1 cellular context compared by ENCODE assay signal in genomic region chr1:1678581-1679380, GRCh38.
A peak's percentile ranks its signal among the peaks of the same experiment; 100 is the strongest.
TF ChIP-seq lines count a peak whose summit lies in the region.

No MANE protein-coding gene starts in this region.

TF ChIP-seq in HepG2, 621 proteins besides CTCF, POLR2A, EP300 and RAD21 (continued from another document and continues in another):
- TF ChIP-seq NPAS2 (CRISPR knock-in tag; IDR thresholded peaks at IDR 0.05; ENCODE audit: borderline replicate concordance) (no peak), ZNF556 (CRISPR knock-in tag; IDR thresholded peaks at IDR 0.05; ENCODE audit: borderline replicate concordance) (peak; percentile 86), DNMT1 (CRISPR knock-in tag; IDR thresholded peaks at IDR 0.05) (no peak), MED1 (CRISPR knock-in tag; IDR thresholded peaks at IDR 0.05) (peak; percentile 62), CREB1 (IDR thresholded peaks at IDR 0.05) (no peak), CREB1 (CRISPR knock-in tag; IDR thresholded peaks at IDR 0.05) (peak; percentile 76), ZMYM2 (CRISPR knock-in tag; IDR thresholded peaks at IDR 0.05) (peak; percentile 83), SRY (CRISPR knock-in tag; IDR thresholded peaks at IDR 0.05) (no peak), ZNF343 (CRISPR knock-in tag; IDR thresholded peaks at IDR 0.05) (0 out of 2 replicates have a peak, but pooled peaks have one; percentile 44), SMARCE1 (IDR thresholded peaks at IDR 0.05; ENCODE audit: borderline replicate concordance) (no peak), ZSCAN31 (CRISPR knock-in tag; IDR thresholded peaks at IDR 0.05; ENCODE audit: low read depth) (0 out of 2 replicates have a peak, but pooled peaks have one; percentile 29), KIAA2018 (CRISPR knock-in tag; IDR thresholded peaks at IDR 0.05; ENCODE audit: borderline replicate concordance) (no peak), ZNF552 (CRISPR knock-in tag; IDR thresholded peaks at IDR 0.05; ENCODE audit: borderline replicate concordance) (0 out of 2 replicates have a peak, but pooled peaks have one; percentile 44), CC2D1A (CRISPR knock-in tag; IDR thresholded peaks at IDR 0.05) (no peak), SMAD3 (CRISPR knock-in tag; IDR thresholded peaks at IDR 0.05) (no peak), CENPX (CRISPR knock-in tag; IDR thresholded peaks at IDR 0.05) (no peak), ZBTB3 (CRISPR knock-in tag; IDR thresholded peaks at IDR 0.05; ENCODE audit: borderline replicate concordance, low read depth) (0 out of 2 replicates have a peak, but pooled peaks have one; percentile 48), ZBTB8A (CRISPR knock-in tag; IDR thresholded peaks at IDR 0.05; ENCODE audit: borderline replicate concordance, low read depth) (no peak), GPBP1L1 (CRISPR knock-in tag; IDR thresholded peaks at IDR 0.05) (no peak), MAZ (IDR thresholded peaks at IDR 0.05; ENCODE audit: borderline replicate concordance, low read depth, low read length) (peak; percentile 70; the same call in 1 of the 2 replicates), MAZ (CRISPR knock-in tag; IDR thresholded peaks at IDR 0.05; ENCODE audit: low read depth) (peak; percentile 50; the same call in 1 of the 2 replicates), DNMT3B (CRISPR knock-in tag; conservative IDR thresholded peaks at IDR 0.05) (no peak), FOXA1 (IDR thresholded peaks at IDR 0.05) (no peak), FOXA1 (CRISPR knock-in tag; IDR thresholded peaks at IDR 0.05) (no peak), ATM (IDR thresholded peaks at IDR 0.05; ENCODE audit: borderline replicate concordance) (no peak), POLR2AphosphoS2 (IDR thresholded peaks at IDR 0.05; ENCODE audit: low read depth, low read length) (no peak), ZNF17 (CRISPR knock-in tag; IDR thresholded peaks at IDR 0.05) (no peak), PITX1 (CRISPR knock-in tag; IDR thresholded peaks at IDR 0.05) (peak; percentile 90), KMT2B (CRISPR knock-in tag; IDR thresholded peaks at IDR 0.05) (peak; percentile 56; the same call in 1 of the 2 replicates), ATRX (CRISPR knock-in tag; IDR thresholded peaks at IDR 0.05; ENCODE audit: borderline replicate concordance) (no peak), PHF5A (CRISPR knock-in tag; IDR thresholded peaks at IDR 0.05; ENCODE audit: low read depth, unreplicated experiment) (no peak), RXRA (CRISPR knock-in tag; IDR thresholded peaks at IDR 0.05) (peak; percentile 88)
- TF ChIP-seq, protein P1, sequence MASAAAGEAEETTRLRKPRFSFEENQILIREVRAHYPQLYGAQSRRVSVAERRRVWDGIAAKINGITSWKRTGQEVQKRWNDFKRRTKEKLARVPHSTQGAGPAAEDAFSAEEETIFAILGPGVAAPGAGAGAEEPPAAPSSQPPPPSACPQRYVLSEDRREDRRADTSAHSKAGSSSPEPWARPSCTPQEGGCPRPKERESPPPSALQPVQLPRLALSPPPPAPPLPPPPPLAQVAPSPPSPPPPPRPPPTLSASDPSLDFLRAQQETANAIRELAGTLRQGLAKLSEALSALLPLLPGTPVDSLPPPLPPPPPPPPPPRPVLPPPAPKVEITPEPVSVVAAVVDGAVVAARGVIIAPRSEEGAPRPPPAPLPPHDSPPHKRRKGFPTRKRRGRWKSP (CRISPR knock-in tag; IDR thresholded peaks at IDR 0.05), result no peak
- TF ChIP-seq, protein P2, sequence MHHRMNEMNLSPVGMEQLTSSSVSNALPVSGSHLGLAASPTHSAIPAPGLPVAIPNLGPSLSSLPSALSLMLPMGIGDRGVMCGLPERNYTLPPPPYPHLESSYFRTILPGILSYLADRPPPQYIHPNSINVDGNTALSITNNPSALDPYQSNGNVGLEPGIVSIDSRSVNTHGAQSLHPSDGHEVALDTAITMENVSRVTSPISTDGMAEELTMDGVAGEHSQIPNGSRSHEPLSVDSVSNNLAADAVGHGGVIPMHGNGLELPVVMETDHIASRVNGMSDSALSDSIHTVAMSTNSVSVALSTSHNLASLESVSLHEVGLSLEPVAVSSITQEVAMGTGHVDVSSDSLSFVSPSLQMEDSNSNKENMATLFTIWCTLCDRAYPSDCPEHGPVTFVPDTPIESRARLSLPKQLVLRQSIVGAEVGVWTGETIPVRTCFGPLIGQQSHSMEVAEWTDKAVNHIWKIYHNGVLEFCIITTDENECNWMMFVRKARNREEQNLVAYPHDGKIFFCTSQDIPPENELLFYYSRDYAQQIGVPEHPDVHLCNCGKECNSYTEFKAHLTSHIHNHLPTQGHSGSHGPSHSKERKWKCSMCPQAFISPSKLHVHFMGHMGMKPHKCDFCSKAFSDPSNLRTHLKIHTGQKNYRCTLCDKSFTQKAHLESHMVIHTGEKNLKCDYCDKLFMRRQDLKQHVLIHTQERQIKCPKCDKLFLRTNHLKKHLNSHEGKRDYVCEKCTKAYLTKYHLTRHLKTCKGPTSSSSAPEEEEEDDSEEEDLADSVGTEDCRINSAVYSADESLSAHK (CRISPR knock-in tag; IDR thresholded peaks at IDR 0.05; ENCODE audit: borderline replicate concordance), result no peak
- TF ChIP-seq, protein P3, sequence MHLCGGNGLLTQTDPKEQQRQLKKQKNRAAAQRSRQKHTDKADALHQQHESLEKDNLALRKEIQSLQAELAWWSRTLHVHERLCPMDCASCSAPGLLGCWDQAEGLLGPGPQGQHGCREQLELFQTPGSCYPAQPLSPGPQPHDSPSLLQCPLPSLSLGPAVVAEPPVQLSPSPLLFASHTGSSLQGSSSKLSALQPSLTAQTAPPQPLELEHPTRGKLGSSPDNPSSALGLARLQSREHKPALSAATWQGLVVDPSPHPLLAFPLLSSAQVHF (CRISPR knock-in tag; IDR thresholded peaks at IDR 0.05), result 0 out of 2 replicates have a peak, but pooled peaks have one; percentile 39
- TF ChIP-seq, protein P4, sequence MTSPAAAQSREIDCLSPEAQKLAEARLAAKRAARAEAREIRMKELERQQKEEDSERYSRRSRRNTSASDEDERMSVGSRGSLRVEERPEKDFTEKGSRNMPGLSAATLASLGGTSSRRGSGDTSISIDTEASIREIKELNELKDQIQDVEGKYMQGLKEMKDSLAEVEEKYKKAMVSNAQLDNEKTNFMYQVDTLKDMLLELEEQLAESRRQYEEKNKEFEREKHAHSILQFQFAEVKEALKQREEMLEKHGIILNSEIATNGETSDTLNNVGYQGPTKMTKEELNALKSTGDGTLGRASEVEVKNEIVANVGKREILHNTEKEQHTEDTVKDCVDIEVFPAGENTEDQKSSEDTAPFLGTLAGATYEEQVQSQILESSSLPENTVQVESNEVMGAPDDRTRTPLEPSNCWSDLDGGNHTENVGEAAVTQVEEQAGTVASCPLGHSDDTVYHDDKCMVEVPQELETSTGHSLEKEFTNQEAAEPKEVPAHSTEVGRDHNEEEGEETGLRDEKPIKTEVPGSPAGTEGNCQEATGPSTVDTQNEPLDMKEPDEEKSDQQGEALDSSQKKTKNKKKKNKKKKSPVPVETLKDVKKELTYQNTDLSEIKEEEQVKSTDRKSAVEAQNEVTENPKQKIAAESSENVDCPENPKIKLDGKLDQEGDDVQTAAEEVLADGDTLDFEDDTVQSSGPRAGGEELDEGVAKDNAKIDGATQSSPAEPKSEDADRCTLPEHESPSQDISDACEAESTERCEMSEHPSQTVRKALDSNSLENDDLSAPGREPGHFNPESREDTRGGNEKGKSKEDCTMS (CRISPR knock-in tag; conservative IDR thresholded peaks at IDR 0.05), result no peak
- TF ChIP-seq, protein P5, sequence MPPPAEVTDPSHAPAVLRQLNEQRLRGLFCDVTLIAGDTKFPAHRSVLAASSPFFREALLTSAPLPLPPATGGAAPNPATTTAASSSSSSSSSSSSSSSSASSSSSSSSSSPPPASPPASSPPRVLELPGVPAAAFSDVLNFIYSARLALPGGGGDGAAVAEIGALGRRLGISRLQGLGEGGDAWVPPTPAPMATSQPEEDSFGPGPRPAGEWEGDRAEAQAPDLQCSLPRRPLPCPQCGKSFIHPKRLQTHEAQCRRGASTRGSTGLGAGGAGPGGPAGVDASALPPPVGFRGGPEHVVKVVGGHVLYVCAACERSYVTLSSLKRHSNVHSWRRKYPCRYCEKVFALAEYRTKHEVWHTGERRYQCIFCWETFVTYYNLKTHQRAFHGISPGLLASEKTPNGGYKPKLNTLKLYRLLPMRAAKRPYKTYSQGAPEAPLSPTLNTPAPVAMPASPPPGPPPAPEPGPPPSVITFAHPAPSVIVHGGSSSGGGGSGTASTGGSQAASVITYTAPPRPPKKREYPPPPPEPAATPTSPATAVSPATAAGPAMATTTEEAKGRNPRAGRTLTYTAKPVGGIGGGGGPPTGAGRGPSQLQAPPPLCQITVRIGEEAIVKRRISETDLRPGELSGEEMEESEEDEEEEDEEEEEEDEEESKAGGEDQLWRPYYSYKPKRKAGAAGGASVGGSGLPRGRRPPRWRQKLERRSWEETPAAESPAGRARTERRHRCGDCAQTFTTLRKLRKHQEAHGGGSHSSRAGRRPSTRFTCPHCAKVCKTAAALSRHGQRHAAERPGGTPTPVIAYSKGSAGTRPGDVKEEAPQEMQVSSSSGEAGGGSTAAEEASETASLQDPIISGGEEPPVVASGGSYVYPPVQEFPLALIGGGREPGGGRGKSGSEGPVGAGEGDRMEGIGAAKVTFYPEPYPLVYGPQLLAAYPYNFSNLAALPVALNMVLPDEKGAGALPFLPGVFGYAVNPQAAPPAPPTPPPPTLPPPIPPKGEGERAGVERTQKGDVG (CRISPR knock-in tag; IDR thresholded peaks at IDR 0.05; ENCODE audit: borderline replicate concordance), result no peak
- TF ChIP-seq, protein P6, sequence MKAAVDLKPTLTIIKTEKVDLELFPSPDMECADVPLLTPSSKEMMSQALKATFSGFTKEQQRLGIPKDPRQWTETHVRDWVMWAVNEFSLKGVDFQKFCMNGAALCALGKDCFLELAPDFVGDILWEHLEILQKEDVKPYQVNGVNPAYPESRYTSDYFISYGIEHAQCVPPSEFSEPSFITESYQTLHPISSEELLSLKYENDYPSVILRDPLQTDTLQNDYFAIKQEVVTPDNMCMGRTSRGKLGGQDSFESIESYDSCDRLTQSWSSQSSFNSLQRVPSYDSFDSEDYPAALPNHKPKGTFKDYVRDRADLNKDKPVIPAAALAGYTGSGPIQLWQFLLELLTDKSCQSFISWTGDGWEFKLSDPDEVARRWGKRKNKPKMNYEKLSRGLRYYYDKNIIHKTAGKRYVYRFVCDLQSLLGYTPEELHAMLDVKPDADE (CRISPR knock-in tag; IDR thresholded peaks at IDR 0.05), result no peak
- TF ChIP-seq, protein P7, sequence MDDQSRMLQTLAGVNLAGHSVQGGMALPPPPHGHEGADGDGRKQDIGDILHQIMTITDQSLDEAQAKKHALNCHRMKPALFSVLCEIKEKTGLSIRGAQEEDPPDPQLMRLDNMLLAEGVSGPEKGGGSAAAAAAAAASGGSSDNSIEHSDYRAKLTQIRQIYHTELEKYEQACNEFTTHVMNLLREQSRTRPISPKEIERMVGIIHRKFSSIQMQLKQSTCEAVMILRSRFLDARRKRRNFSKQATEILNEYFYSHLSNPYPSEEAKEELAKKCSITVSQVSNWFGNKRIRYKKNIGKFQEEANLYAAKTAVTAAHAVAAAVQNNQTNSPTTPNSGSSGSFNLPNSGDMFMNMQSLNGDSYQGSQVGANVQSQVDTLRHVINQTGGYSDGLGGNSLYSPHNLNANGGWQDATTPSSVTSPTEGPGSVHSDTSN (CRISPR knock-in tag; IDR thresholded peaks at IDR 0.05; ENCODE audit: borderline replicate concordance), result no peak
